ENCODE assay signal across 1 cellular context in the genomic region with DNA sequence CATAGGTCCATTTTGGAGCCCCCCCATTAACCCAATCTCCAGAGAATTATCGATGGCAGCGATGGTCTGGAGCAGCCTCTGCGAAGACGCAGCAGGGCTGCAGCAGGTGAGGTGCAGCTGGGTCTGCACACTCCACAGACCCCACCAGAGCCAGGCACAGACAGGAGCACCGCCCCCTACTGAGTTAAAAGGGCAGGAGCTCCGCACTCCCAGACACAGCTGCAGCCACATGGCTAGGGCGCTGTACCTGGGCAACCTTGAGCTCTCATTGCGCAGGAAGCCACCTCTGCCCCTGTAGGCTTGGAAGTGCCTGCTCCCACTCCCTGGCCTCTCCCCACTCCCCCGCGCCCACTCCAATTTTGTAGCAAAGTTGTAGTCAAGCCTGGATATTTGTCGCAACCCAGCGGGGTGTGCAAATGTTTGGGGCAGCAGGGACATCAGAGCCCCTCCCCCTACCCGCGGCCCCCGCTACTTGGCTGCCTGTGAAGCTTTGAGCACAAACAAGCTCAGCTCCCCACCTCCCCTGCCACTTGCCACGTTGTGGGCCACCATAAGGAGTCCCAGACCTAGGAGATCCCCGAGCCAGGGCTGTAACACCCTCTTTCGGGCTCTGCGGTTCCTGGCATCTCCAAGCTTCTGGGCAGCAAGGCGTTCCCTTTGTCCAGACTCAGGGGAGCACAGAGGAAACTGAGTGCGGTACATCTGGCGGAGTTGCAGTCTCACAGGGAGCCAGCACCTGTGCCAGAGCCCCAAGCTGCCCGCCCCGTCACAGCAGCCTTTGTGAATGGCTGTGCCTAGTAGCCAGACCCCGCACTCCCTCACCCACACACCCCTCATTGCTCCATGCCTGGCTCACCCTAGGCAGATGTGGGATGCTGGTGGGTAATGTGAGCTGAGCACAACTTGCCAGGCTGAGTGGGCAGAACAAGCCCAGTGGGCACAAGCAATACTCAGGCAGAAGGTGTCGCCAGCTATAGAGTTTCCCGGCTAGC.
TF ChIP-seq lines count a peak whose summit lies in the region.

No MANE protein-coding gene starts in this region.

TF ChIP-seq in GM23338, 12 proteins besides CTCF, POLR2A, EP300 and RAD21 (continued from another document):
- TF ChIP-seq, protein P1, sequence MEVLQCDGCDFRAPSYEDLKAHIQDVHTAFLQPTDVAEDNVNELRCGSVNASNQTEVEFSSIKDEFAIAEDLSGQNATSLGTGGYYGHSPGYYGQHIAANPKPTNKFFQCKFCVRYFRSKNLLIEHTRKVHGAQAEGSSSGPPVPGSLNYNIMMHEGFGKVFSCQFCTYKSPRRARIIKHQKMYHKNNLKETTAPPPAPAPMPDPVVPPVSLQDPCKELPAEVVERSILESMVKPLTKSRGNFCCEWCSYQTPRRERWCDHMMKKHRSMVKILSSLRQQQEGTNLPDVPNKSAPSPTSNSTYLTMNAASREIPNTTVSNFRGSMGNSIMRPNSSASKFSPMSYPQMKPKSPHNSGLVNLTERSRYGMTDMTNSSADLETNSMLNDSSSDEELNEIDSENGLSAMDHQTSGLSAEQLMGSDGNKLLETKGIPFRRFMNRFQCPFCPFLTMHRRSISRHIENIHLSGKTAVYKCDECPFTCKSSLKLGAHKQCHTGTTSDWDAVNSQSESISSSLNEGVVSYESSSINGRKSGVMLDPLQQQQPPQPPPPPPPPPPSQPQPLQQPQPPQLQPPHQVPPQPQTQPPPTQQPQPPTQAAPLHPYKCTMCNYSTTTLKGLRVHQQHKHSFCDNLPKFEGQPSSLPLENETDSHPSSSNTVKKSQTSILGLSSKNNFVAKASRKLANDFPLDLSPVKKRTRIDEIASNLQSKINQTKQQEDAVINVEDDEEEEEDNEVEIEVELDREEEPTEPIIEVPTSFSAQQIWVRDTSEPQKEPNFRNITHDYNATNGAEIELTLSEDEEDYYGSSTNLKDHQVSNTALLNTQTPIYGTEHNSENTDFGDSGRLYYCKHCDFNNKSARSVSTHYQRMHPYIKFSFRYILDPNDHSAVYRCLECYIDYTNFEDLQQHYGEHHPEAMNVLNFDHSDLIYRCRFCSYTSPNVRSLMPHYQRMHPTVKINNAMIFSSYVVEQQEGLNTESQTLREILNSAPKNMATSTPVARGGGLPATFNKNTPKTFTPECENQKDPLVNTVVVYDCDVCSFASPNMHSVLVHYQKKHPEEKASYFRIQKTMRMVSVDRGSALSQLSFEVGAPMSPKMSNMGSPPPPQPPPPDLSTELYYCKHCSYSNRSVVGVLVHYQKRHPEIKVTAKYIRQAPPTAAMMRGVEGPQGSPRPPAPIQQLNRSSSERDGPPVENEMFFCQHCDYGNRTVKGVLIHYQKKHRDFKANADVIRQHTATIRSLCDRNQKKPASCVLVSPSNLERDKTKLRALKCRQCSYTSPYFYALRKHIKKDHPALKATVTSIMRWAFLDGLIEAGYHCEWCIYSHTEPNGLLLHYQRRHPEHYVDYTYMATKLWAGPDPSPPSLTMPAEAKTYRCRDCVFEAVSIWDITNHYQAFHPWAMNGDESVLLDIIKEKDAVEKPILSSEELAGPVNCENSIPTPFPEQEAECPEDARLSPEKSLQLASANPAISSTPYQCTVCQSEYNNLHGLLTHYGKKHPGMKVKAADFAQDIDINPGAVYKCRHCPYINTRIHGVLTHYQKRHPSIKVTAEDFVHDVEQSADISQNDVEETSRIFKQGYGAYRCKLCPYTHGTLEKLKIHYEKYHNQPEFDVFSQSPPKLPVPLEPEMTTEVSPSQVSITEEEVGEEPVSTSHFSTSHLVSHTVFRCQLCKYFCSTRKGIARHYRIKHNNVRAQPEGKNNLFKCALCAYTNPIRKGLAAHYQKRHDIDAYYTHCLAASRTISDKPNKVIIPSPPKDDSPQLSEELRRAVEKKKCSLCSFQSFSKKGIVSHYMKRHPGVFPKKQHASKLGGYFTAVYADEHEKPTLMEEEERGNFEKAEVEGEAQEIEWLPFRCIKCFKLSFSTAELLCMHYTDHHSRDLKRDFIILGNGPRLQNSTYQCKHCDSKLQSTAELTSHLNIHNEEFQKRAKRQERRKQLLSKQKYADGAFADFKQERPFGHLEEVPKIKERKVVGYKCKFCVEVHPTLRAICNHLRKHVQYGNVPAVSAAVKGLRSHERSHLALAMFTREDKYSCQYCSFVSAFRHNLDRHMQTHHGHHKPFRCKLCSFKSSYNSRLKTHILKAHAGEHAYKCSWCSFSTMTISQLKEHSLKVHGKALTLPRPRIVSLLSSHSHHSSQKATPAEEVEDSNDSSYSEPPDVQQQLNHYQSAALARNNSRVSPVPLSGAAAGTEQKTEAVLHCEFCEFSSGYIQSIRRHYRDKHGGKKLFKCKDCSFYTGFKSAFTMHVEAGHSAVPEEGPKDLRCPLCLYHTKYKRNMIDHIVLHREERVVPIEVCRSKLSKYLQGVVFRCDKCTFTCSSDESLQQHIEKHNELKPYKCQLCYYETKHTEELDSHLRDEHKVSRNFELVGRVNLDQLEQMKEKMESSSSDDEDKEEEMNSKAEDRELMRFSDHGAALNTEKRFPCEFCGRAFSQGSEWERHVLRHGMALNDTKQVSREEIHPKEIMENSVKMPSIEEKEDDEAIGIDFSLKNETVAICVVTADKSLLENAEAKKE (CRISPR knock-in tag; IDR thresholded peaks at IDR 0.05): no peak
- TF ChIP-seq EZH2phosphoT487 (IDR thresholded peaks at IDR 0.05; ENCODE audit: unreplicated experiment): no peak
- TF ChIP-seq POLR2AphosphoS5 (IDR thresholded peaks at IDR 0.05; ENCODE audit: low read depth): no peak
- TF ChIP-seq ZNF114 (CRISPR knock-in tag; IDR thresholded peaks at IDR 0.05): no peak
- TF ChIP-seq CREB1 (CRISPR knock-in tag; IDR thresholded peaks at IDR 0.05; ENCODE audit: low read depth): no peak
